Comparison of ENCODE assay signal across 13 cellular contexts in the genomic region with DNA sequence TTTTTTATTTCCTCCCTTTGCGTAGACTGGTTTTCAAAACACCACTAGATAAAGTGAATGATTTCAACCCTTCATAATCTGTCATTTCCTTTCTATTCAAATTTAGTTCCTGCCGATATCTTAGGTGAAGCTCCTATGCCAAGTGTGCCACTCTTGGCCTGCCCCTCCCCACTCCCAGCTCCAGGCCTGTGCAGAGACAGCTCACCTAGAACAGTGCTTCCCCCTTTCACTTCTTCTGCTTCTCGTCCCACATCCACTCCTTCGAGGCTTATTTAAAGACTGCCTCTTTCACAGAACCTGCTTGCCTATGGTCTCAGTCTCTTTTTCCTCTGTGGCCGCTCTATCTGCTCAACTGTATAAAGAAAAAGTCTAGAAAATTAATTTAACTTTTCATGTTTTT.
DNase-seq lines count a peak whose midpoint lies in the region; ATAC-seq lines count a peak whose summit lies in the region.
"Had no signal": no experiment of that assay in that cellular context is flagged by ENCODE, and none has a peak within 500 bp of the region (broad histone marks: within the 10 kb centered on the region; RNA-seq: fewer than 3 reads in every experiment).

No MANE protein-coding gene starts in this region.

- no peaks in the 10 kb centered on the region for H3K9me3 Mint-ChIP-seq in CD4-positive, alpha-beta memory T cell
- no peaks in the 10 kb centered on the region for H3K9me3 Mint-ChIP-seq in central memory CD8-positive, alpha-beta T cell

- H3K18ac ChIP-seq in neuronal stem cell (ENCODE audit: low read length), result peak overlapping the region; percentile 52

- H3K4me1 ChIP-seq in CD4-positive, alpha-beta memory T cell (ENCODE audit: insufficient read depth, low read length), result peaks cover 47% of the 10 kb centered on the region
- peaks cover 0 to 17% of the 10 kb centered on the region in 2 donors for H3K4me1 ChIP-seq in neuronal stem cell (ENCODE audit: control insufficient read depth in 2 of 2, insufficient read depth in 1 of 2, low read depth in 1 of 2, low read length in 2 of 2)

- POLR2A ChIA-PET in CD4-positive, alpha-beta memory T cell (lab: Charles Lee; ENCODE audit: partially characterized antibody), result interaction anchor here (1.1 to 2.5 kb wide), 8 partner anchors 10 to 521 kb away, joined by 4 to 25 read pairs (median 6); no protein-coding TSS in a partner anchor

- no peaks in the 10 kb centered on the region for H3K36me3 Mint-ChIP-seq in CD4-positive, alpha-beta memory T cell
- no peaks in the 10 kb centered on the region for H3K36me3 Mint-ChIP-seq in central memory CD8-positive, alpha-beta T cell (ENCODE audit: insufficient read depth)

- H3K4ac ChIP-seq in neuronal stem cell (ENCODE audit: low read length), result no peak overlapping the region

- H3K4me3 Mint-ChIP-seq in CD4-positive, alpha-beta memory T cell, result peak overlapping the region in 7 of 8 donors; percentile 36 to 81 (median 65)
- H3K4me3 Mint-ChIP-seq in central memory CD8-positive, alpha-beta T cell, result no peak overlapping the region

- WGBS in neuronal stem cell (ENCODE audit: extremely low coverage in 2 of 2, insufficient read length in 2 of 2, insufficient replicate concordance in 1 of 2), 2 donors, result no CpG with 5 or more reads among the region's 5 CpGs

- ATAC-seq in HG02870 (IDR thresholded peaks at IDR 0.05; ENCODE audit: unreplicated experiment) (peak; percentile 63), GM19035 (IDR thresholded peaks at IDR 0.05; ENCODE audit: unreplicated experiment) (no peak), HG02852 (IDR thresholded peaks at IDR 0.05; ENCODE audit: unreplicated experiment) (no peak)
- no peak for ATAC-seq in central memory CD8-positive, alpha-beta T cell (replicated peaks; ENCODE audit: extremely low read depth, poor library complexity, severe bottlenecking)

- no peaks in the 10 kb centered on the region for H3K27me3 ChIP-seq in CD4-positive, alpha-beta memory T cell (ENCODE audit: insufficient read depth, low read length)
- H3K27me3 ChIP-seq in neuronal stem cell (ENCODE audit: control insufficient read depth in 3 of 3, insufficient read depth in 3 of 3, low read depth in 1 of 3, low read length in 3 of 3), result no peaks in the 10 kb centered on the region
- no peaks in the 10 kb centered on the region for H3K27me3 ChIP-seq in H7 (ENCODE audit: control insufficient read depth, insufficient read depth, low read length)

- H3K9ac ChIP-seq in neuronal stem cell (ENCODE audit: low read depth, low read length, poor library complexity), result no peak overlapping the region

- peak in 1 of 5 donors; percentile 26 for DNase-seq in CD4-positive, alpha-beta memory T cell
- DNase-seq in central memory CD8-positive, alpha-beta T cell (ENCODE audit: low spot score in 2 of 2), result no peak
- DNase-seq in neuronal stem cell (ENCODE audit: low spot score) (no peak), H7 (no peak), NCI-H2196 (lab: John Stamatoyannopoulos, UW; ENCODE audit: unreplicated experiment) (no peak)
- DNase-seq: kidney, NCI-H1930, posterior cingulate gyrus, T1000 had no signal

- no peak overlapping the region for H2BK120ac ChIP-seq in neuronal stem cell (ENCODE audit: low read depth, low read length)

- H3K4me3 ChIP-seq in CD4-positive, alpha-beta memory T cell (ENCODE audit: low read length in 2 of 2), result no peak overlapping the region
- H3K4me3 ChIP-seq in neuronal stem cell (ENCODE audit: low read length in 2 of 2) (no peak overlapping the region), H7 (ENCODE audit: insufficient read depth, low read depth, low read length) (no peak overlapping the region)
- H3K4me3 ChIP-seq: thoracic aorta had no signal

- no peak overlapping the region for H2AFZ ChIP-seq in neuronal stem cell (ENCODE audit: low read length)

- H2BK5ac ChIP-seq in neuronal stem cell (ENCODE audit: low read length), result no peak overlapping the region

- intact Hi-C loops in CD4-positive, alpha-beta memory T cell (cut with micrococcal nuclease), result no loop called here

- no peak overlapping the region for H4K91ac ChIP-seq in neuronal stem cell (ENCODE audit: low read depth, low read length, poor library complexity)

- no peak overlapping the region for H3K14ac ChIP-seq in neuronal stem cell (ENCODE audit: low read length)

- H2BK12ac ChIP-seq in neuronal stem cell (ENCODE audit: low read length), result no peak overlapping the region

- CTCF ChIA-PET in CD4-positive, alpha-beta memory T cell (lab: Charles Lee; ENCODE audit: partially characterized antibody), result interaction anchor here (0.9 to 2.5 kb wide), 5 partner anchors 8 to 84 kb away, joined by 3 to 8 read pairs (median 6); no protein-coding TSS in a partner anchor

- H3K23ac ChIP-seq in neuronal stem cell (ENCODE audit: low read depth, low read length, poor library complexity), result no peak overlapping the region

- H3K9me3 ChIP-seq in CD4-positive, alpha-beta memory T cell (ENCODE audit: control insufficient read depth in 1 of 2, low read length in 2 of 2), result no peaks in the 10 kb centered on the region
- peaks cover 3 to 4% of the 10 kb centered on the region in 2 donors for H3K9me3 ChIP-seq in neuronal stem cell (replicated peaks in 1 of 2; ENCODE audit: control insufficient read depth in 2 of 2, insufficient read depth in 1 of 2, low read depth in 1 of 2, low read length in 2 of 2)
- H3K9me3 ChIP-seq: thoracic aorta had no signal

- H2BK15ac ChIP-seq in neuronal stem cell (ENCODE audit: low read length), result no peak overlapping the region

- no peaks in the 10 kb centered on the region for H3K36me3 ChIP-seq in CD4-positive, alpha-beta memory T cell (ENCODE audit: insufficient read depth, low read length)
- H3K36me3 ChIP-seq in neuronal stem cell (replicated peaks in 1 of 2; ENCODE audit: control insufficient read depth in 2 of 2, insufficient read depth in 2 of 2, low read length in 2 of 2) (no peaks in the 10 kb centered on the region), H7 (replicated peaks; ENCODE audit: control insufficient read depth, insufficient read depth, low read length) (no peaks in the 10 kb centered on the region)
- H3K36me3 ChIP-seq: thoracic aorta had no signal

- peaks cover 31 to 52% (median 41%) of the 10 kb centered on the region in 4 donors for H3K4me1 Mint-ChIP-seq in CD4-positive, alpha-beta memory T cell
- peaks cover 14% of the 10 kb centered on the region for H3K4me1 Mint-ChIP-seq in central memory CD8-positive, alpha-beta T cell

- H3K79me1 ChIP-seq in neuronal stem cell (ENCODE audit: low read depth, low read length), result no peaks in the 10 kb centered on the region

- H3K27ac ChIP-seq in CD4-positive, alpha-beta memory T cell (ENCODE audit: low read depth, low read length), result no peak overlapping the region
- no peak overlapping the region for H3K27ac ChIP-seq in neuronal stem cell (replicated peaks; ENCODE audit: low read length)
- H3K27ac ChIP-seq: thoracic aorta had no signal

- H3K27me3 Mint-ChIP-seq in CD4-positive, alpha-beta memory T cell, result no peaks in the 10 kb centered on the region
- H3K27me3 Mint-ChIP-seq in central memory CD8-positive, alpha-beta T cell, result no peaks in the 10 kb centered on the region

- H3K27ac Mint-ChIP-seq in CD4-positive, alpha-beta memory T cell, result peak overlapping the region; percentile 57 to 94 (median 86)
- H3K27ac Mint-ChIP-seq in central memory CD8-positive, alpha-beta T cell (ENCODE audit: low read depth), result peak overlapping the region; percentile 16

- no peak overlapping the region for H3K4me2 ChIP-seq in neuronal stem cell (ENCODE audit: insufficient read depth, low read length, poor library complexity, severe bottlenecking)

- no peak overlapping the region for H4K8ac ChIP-seq in neuronal stem cell (ENCODE audit: low read depth, low read length)

- H2AK5ac ChIP-seq in neuronal stem cell (ENCODE audit: low read depth, low read length), result no peak overlapping the region
